Comparison of ENCODE assay signal across 20 cellular contexts in genomic region chr11:76794371-76795284, GRCh38. TPM values are rescaled to one million over a fixed set of nuclear protein-coding genes. Genes with fewer than 3 reads are reported as not detected.
DNase-seq lines count a peak whose midpoint lies in the region; ATAC-seq, FAIRE-seq and TF ChIP-seq lines count a peak whose summit lies in the region.
"Had no signal": no experiment of that assay in that cellular context is flagged by ENCODE, and none has a peak within 500 bp of the region (broad histone marks: within the 10 kb centered on the region; RNA-seq: fewer than 3 reads in every experiment).

No MANE protein-coding gene starts in this region.

- H3K27ac ChIP-seq in sigmoid colon, result peak overlapping the region in 1 of 4 donors; percentile 14
- H3K27ac ChIP-seq: neutrophil, SJCRH30 had no signal

- no peak for FAIRE-seq in RCC 7860 (lab: Jason Lieb, UNC)
- FAIRE-seq: small intestine had no signal

- TF ChIP-seq CTCF in sigmoid colon (IDR thresholded peaks at IDR 0.05), result no peak
- no peak for TF ChIP-seq CTCF in CD14-positive monocyte (IDR thresholded peaks at IDR 0.05)

- intact Hi-C loops in sigmoid colon (cut with DNase I) (no loop called here), CD14-positive monocyte (cut with micrococcal nuclease) (loop anchor here in 1 of 2 donors (5.0 kb wide), 1 partner anchor 72 kb away; no protein-coding TSS in a partner anchor)

- WGBS in sigmoid colon, 2 donors, result 84 to 93% methylated on average over 12 of the region's 12 CpGs

- peak overlapping the region; percentile 44 for H3K9ac ChIP-seq in NT2/D1 (ENCODE audit: insufficient read length, low read depth)

- no peak overlapping the region for H3K4me3 Mint-ChIP-seq in CD14-positive monocyte
- H3K4me3 Mint-ChIP-seq: activated CD4-positive, alpha-beta T cell treated with anti-CD3 and anti-CD28 coated beads for 36 hours; activated naive CD8-positive, alpha-beta T cell; effector memory CD8-positive, alpha-beta T cell; memory B cell had no signal

- no peak for ATAC-seq in GM18909 (IDR thresholded peaks at IDR 0.05; ENCODE audit: poor library complexity, unreplicated experiment)
- ATAC-seq: activated CD4-positive, alpha-beta T cell treated with anti-CD3 and anti-CD28 coated beads for 36 hours; effector memory CD8-positive, alpha-beta T cell had no signal

- H3K9me3 Mint-ChIP-seq in CD14-positive monocyte, result peaks cover 2 to 8% (median 6%) of the 10 kb centered on the region in 7 donors
- H3K9me3 Mint-ChIP-seq: effector memory CD8-positive, alpha-beta T cell; memory B cell had no signal

- peaks cover 17% of the 10 kb centered on the region for H3K4me1 Mint-ChIP-seq in CD14-positive monocyte
- H3K4me1 Mint-ChIP-seq: memory B cell had no signal

- H3K9me3 ChIP-seq in NT2/D1 (ENCODE audit: insufficient read depth, low read length) (peaks cover 31% of the 10 kb centered on the region), sigmoid colon (no peaks in the 10 kb centered on the region)
- H3K9me3 ChIP-seq: neutrophil, SJCRH30 had no signal

- no peak overlapping the region for H3K27ac Mint-ChIP-seq in CD14-positive monocyte
- H3K27ac Mint-ChIP-seq: activated CD4-positive, alpha-beta T cell treated with anti-CD3 and anti-CD28 coated beads for 36 hours; activated naive CD8-positive, alpha-beta T cell; effector memory CD8-positive, alpha-beta T cell; memory B cell had no signal

- H3K4me3 ChIP-seq in NT2/D1 (ENCODE audit: insufficient read length, low read depth) (no peak overlapping the region), sigmoid colon (no peak overlapping the region)
- H3K4me3 ChIP-seq: cardiac muscle cell, SJCRH30 had no signal

- H3K27me3 ChIP-seq in NT2/D1 (ENCODE audit: insufficient read depth, insufficient read length) (no peaks in the 10 kb centered on the region), sigmoid colon (no peaks in the 10 kb centered on the region)
- H3K27me3 ChIP-seq: cardiac muscle cell, SJCRH30 had no signal

- H3K36me3 Mint-ChIP-seq in CD14-positive monocyte, result no peaks in the 10 kb centered on the region
- H3K36me3 Mint-ChIP-seq: activated naive CD8-positive, alpha-beta T cell; memory B cell had no signal

- TF ChIP-seq EP300 in sigmoid colon (IDR thresholded peaks at IDR 0.05), result no peak

- H3K4me1 ChIP-seq in NT2/D1 (ENCODE audit: insufficient read depth, insufficient read length), result peaks cover 11% of the 10 kb centered on the region
- H3K4me1 ChIP-seq in sigmoid colon, result peaks cover 0 to 24% (median 11%) of the 10 kb centered on the region in 4 donors

- H3K36me3 ChIP-seq in NT2/D1 (ENCODE audit: insufficient read depth, insufficient read length, low read length) (peaks cover 38% of the 10 kb centered on the region), sigmoid colon (no peaks in the 10 kb centered on the region)
- H3K36me3 ChIP-seq: neutrophil, SJCRH30 had no signal

- DNase-seq in AG08396 (ENCODE audit: low spot score) (peak; percentile 4), NT2/D1 (ENCODE audit: low read depth, low spot score) (no peak), iPS-NIHi11 (ENCODE audit: low spot score) (peak; percentile 3), sigmoid colon (peak; percentile 55), RCC 7860 (ENCODE audit: low spot score) (no peak), CD14-positive monocyte (ENCODE audit: low spot score) (no peak)
- no peak for DNase-seq in stimulated activated CD4-positive, alpha-beta T cell treated with anti-CD3 and anti-CD28 coated beads, Interleukin-4, amount 100 ng/mL, for 1 hour
- DNase-seq: activated CD4-positive, alpha-beta T cell treated with anti-CD3 and anti-CD28 coated beads for 36 hours; activated T-cell treated with anti-CD3 and anti-CD28 coated beads, Interleukin-2, amount 50 U/mL, for 1 hour; effector memory CD8-positive, alpha-beta T cell; GDM1; NCI-H446 treated with DMSO at 0.1 percent for 48 hours; SJCRH30; small intestine; stimulated activated naive CD4-positive, alpha-beta T cell had no signal

- peaks cover 13 to 17% (median 14%) of the 10 kb centered on the region in 3 donors for H3K27me3 Mint-ChIP-seq in CD14-positive monocyte (ENCODE audit: low read depth in 3 of 3)
- H3K27me3 Mint-ChIP-seq: activated CD4-positive, alpha-beta T cell treated with anti-CD3 and anti-CD28 coated beads for 36 hours; activated naive CD8-positive, alpha-beta T cell; effector memory CD8-positive, alpha-beta T cell had no signal

- no peak for TF ChIP-seq POLR2A in sigmoid colon (IDR thresholded peaks at IDR 0.05)

RNA-seq across cellular contexts. Expression of gene TSKU, which starts 11.5 kb away (rescaled TPM):
- total RNA-seq in sigmoid colon, result 10 to 100 TPM; 12.8 to 20.8 (median 20.4) TPM
- polyA plus RNA-seq in sigmoid colon (10 to 100 TPM; 16.2 to 24.6 (median 23.4) TPM), CD14-positive monocyte (not detected)

Comparison
In these comparisons a context has a peak if more than half of its experiments do, and no peak if none do; other contexts are left out.
1. DNase-seq: peak in AG08396 (single experiment), iPS-NIHi11 (single experiment) and sigmoid colon (single experiment); none in NT2/D1 (single experiment), stimulated activated CD4-positive, alpha-beta T cell treated with anti-CD3 and anti-CD28 coated beads, Interleukin-4, amount 100 ng/mL, for 1 hour (single experiment), RCC 7860 (single experiment) and CD14-positive monocyte (single experiment).
2. RNA of gene TSKU, which starts 11.5 kb away (polyA plus RNA-seq): 16.2 to 24.6 TPM in sigmoid colon; not detected in CD14-positive monocyte; every median in the first group is over 10 times any median in the second.